Comparison of ENCODE assay signal across 18 cellular contexts in the genomic region with DNA sequence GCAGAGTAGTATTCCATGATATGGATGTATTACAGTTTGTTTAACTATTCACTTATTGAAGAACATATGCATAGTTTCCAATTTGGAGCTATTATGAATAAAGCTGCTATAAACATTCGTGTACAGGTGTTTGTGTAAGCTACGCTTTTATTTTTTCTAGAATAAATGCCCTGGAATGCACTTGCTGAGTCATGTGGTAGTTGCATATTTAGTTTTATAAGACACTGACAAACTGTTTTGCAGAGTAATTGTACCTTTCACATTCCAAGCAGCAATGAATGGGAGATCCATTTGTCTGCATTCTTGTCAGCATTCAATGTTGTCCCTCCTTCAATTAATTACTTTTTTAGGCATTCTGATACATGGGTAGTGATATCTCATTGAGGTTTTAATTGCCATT.
A peak's percentile ranks its signal among the peaks of the same experiment; 100 is the strongest.
DNase-seq lines count a peak whose midpoint lies in the region; ATAC-seq and TF ChIP-seq lines count a peak whose summit lies in the region.
"Had no signal": no experiment of that assay in that cellular context is flagged by ENCODE, and none has a peak within 500 bp of the region (broad histone marks: within the 10 kb centered on the region; RNA-seq: fewer than 3 reads in every experiment).

No MANE protein-coding gene starts in this region.

- H3K27me3 ChIP-seq in mammary epithelial cell (ENCODE audit: insufficient read depth, low read length) = no peaks in the 10 kb centered on the region
- H3K27me3 ChIP-seq in mesenchymal stem cell (ENCODE audit: control insufficient read depth in 1 of 2, insufficient read depth in 1 of 2, low read length in 2 of 2) = no peaks in the 10 kb centered on the region
- H3K27me3 ChIP-seq in effector memory CD4-positive, alpha-beta T cell (replicated peaks; ENCODE audit: control insufficient read depth, insufficient read depth, low read length, poor library complexity, severe bottlenecking) = no peaks in the 10 kb centered on the region
- no peaks in the 10 kb centered on the region for H3K27me3 ChIP-seq in aorta (ENCODE audit: control insufficient read depth in 1 of 2, insufficient read depth in 2 of 2, low read length in 1 of 2)
- H3K27me3 ChIP-seq: BLaER1 treated with 17β-estradiol and CSF1 and Interleukin-3, amounts not matched to agents 10 nM and 100 nM had no signal

- H4K20me1 ChIP-seq in mammary epithelial cell (ENCODE audit: insufficient read depth, low read length) = no peaks in the 10 kb centered on the region
- H4K20me1 ChIP-seq: BLaER1 treated with 17β-estradiol and CSF1 and Interleukin-3, amounts not matched to agents 10 nM and 100 nM had no signal

- H3K18ac ChIP-seq in mesenchymal stem cell (ENCODE audit: low read depth in 1 of 2, low read length in 2 of 2) = no peak overlapping the region

- H2BK15ac ChIP-seq in mesenchymal stem cell (ENCODE audit: low read depth, poor library complexity, severe bottlenecking) = no peak overlapping the region

- TF ChIP-seq CTCF in MCF 10A (IDR thresholded peaks at IDR 0.05; ENCODE audit: unreplicated experiment) (no peak), mammary epithelial cell (conservative IDR thresholded peaks at IDR 0.05 in 1 of 2, IDR thresholded peaks at IDR 0.05 in 1 of 2; ENCODE audit: extremely low read depth in 1 of 2, insufficient read depth in 1 of 2, low read depth in 1 of 2, low read length in 2 of 2) (no peak)

- H2BK12ac ChIP-seq in mesenchymal stem cell (ENCODE audit: low read length in 2 of 2) = no peak overlapping the region

- H3K4me2 ChIP-seq in mammary epithelial cell (ENCODE audit: insufficient read depth, low read depth, low read length) = no peak overlapping the region
- no peak overlapping the region for H3K4me2 ChIP-seq in mesenchymal stem cell (ENCODE audit: low read length, poor library complexity, severe bottlenecking)
- H3K4me2 ChIP-seq: BLaER1 treated with 17β-estradiol and CSF1 and Interleukin-3, amounts not matched to agents 10 nM and 100 nM had no signal

- H3K4me1 Mint-ChIP-seq in MCF 10A (ENCODE audit: insufficient read depth, unreplicated experiment) = peaks cover 19% of the 10 kb centered on the region
- no peaks in the 10 kb centered on the region for H3K4me1 Mint-ChIP-seq in activated CD4-positive, alpha-beta memory T cell treated with anti-CD3 and anti-CD28 coated beads, Interleukin-2, amount 10 ng/mL, durations not matched to agents 7 days and 5 days
- H3K4me1 Mint-ChIP-seq: CD4-positive, CD25-positive, alpha-beta regulatory T cell had no signal

- no peak overlapping the region for H2BK5ac ChIP-seq in mesenchymal stem cell (ENCODE audit: low read depth, low read length, poor library complexity, severe bottlenecking)

- H3K4me1 ChIP-seq in mammary epithelial cell (ENCODE audit: insufficient read depth, low read length) = no peaks in the 10 kb centered on the region
- no peaks in the 10 kb centered on the region for H3K4me1 ChIP-seq in mesenchymal stem cell (ENCODE audit: control insufficient read depth, insufficient read depth, low read depth, low read length)
- no peaks in the 10 kb centered on the region for H3K4me1 ChIP-seq in effector memory CD4-positive, alpha-beta T cell (ENCODE audit: control insufficient read depth, insufficient read depth, low read length, poor library complexity, severe bottlenecking)
- no peaks in the 10 kb centered on the region for H3K4me1 ChIP-seq in aorta (ENCODE audit: control insufficient read depth in 1 of 2, insufficient read depth in 2 of 2, low read length in 2 of 2)
- H3K4me1 ChIP-seq: BLaER1 treated with 17β-estradiol and CSF1 and Interleukin-3, amounts not matched to agents 10 nM and 100 nM had no signal

- H3K36me3 ChIP-seq in mammary epithelial cell (ENCODE audit: insufficient read depth, low read length) (no peaks in the 10 kb centered on the region), mesenchymal stem cell (ENCODE audit: control insufficient read depth in 1 of 2, insufficient read depth in 2 of 2, low read depth in 1 of 2, low read length in 2 of 2) (no peaks in the 10 kb centered on the region), aorta (ENCODE audit: control insufficient read depth in 1 of 2, insufficient read depth in 2 of 2, low read length in 1 of 2) (no peaks in the 10 kb centered on the region)
- H3K36me3 ChIP-seq in effector memory CD4-positive, alpha-beta T cell (ENCODE audit: control insufficient read depth, insufficient read depth, low read length) = no peaks in the 10 kb centered on the region
- H3K36me3 ChIP-seq: BLaER1 treated with 17β-estradiol and CSF1 and Interleukin-3, amounts not matched to agents 10 nM and 100 nM had no signal

- H2BK120ac ChIP-seq in mesenchymal stem cell (ENCODE audit: low read depth, low read length) = no peak overlapping the region

- no peak overlapping the region for H3K14ac ChIP-seq in mesenchymal stem cell (ENCODE audit: low read length in 2 of 2)

- no peak overlapping the region for H2AK5ac ChIP-seq in mesenchymal stem cell (ENCODE audit: low read length, severe bottlenecking)

- H2AFZ ChIP-seq in mammary epithelial cell (ENCODE audit: low read depth, low read length) (no peak overlapping the region), mesenchymal stem cell (ENCODE audit: low read depth, low read length) (no peak overlapping the region)

- no peaks in the 10 kb centered on the region for H3K79me2 ChIP-seq in mammary epithelial cell (ENCODE audit: insufficient read depth, low read length)

- no peaks in the 10 kb centered on the region for H3K79me1 ChIP-seq in mesenchymal stem cell (replicated peaks; ENCODE audit: low read length, poor library complexity, severe bottlenecking)

- H3K4me3 ChIP-seq in mammary epithelial cell (replicated peaks in 1 of 3; ENCODE audit: insufficient read depth in 1 of 3, low read depth in 2 of 3, low read length in 3 of 3) (no peak overlapping the region), mesenchymal stem cell (ENCODE audit: insufficient read depth in 1 of 2, low read depth in 1 of 2, low read length in 2 of 2) (no peak overlapping the region), aorta (ENCODE audit: low read length in 2 of 2) (no peak overlapping the region)
- no peak overlapping the region for H3K4me3 ChIP-seq in effector memory CD4-positive, alpha-beta T cell (ENCODE audit: insufficient read depth, low read depth, low read length, poor library complexity, severe bottlenecking)
- H3K4me3 ChIP-seq: BLaER1 treated with 17β-estradiol and CSF1 and Interleukin-3, amounts not matched to agents 10 nM and 100 nM; K562 had no signal

- DNase-seq in MCF 10A (ENCODE audit: unreplicated experiment) (peak; percentile 45), mammary epithelial cell (no peak), amniotic epithelial cell (ENCODE audit: low read depth) (peak; percentile 50), mesenchymal stem cell (peak; percentile 4), aorta (no peak)
- no peak for DNase-seq in effector memory CD4-positive, alpha-beta T cell
- no peak for DNase-seq in activated CD4-positive, alpha-beta memory T cell treated with anti-CD3 and anti-CD28 coated beads, Interleukin-2, amount 10 ng/mL, durations not matched to agents 7 days and 5 days
- DNase-seq: AML-193; Calu3; CD4-positive, CD25-positive, alpha-beta regulatory T cell; DMS 273 treated with DMSO at 0.1 percent for 48 hours; DMS79; EL; H7 had no signal

- no peaks in the 10 kb centered on the region for H3K36me3 Mint-ChIP-seq in MCF 10A (ENCODE audit: insufficient read depth, unreplicated experiment)
- no peaks in the 10 kb centered on the region for H3K36me3 Mint-ChIP-seq in activated CD4-positive, alpha-beta memory T cell treated with anti-CD3 and anti-CD28 coated beads, Interleukin-2, amount 10 ng/mL, durations not matched to agents 7 days and 5 days (ENCODE audit: low read depth)
- H3K36me3 Mint-ChIP-seq: CD4-positive, CD25-positive, alpha-beta regulatory T cell had no signal

- no peaks in the 10 kb centered on the region for H3K27me3 Mint-ChIP-seq in MCF 10A (ENCODE audit: insufficient read depth, unreplicated experiment)
- no peaks in the 10 kb centered on the region for H3K27me3 Mint-ChIP-seq in activated CD4-positive, alpha-beta memory T cell treated with anti-CD3 and anti-CD28 coated beads, Interleukin-2, amount 10 ng/mL, durations not matched to agents 7 days and 5 days
- H3K27me3 Mint-ChIP-seq: CD4-positive, CD25-positive, alpha-beta regulatory T cell had no signal

- peak overlapping the region; percentile 84 for H3K27ac Mint-ChIP-seq in MCF 10A (ENCODE audit: low read depth, unreplicated experiment)
- no peak overlapping the region for H3K27ac Mint-ChIP-seq in activated CD4-positive, alpha-beta memory T cell treated with anti-CD3 and anti-CD28 coated beads, Interleukin-2, amount 10 ng/mL, durations not matched to agents 7 days and 5 days
- H3K27ac Mint-ChIP-seq: CD4-positive, CD25-positive, alpha-beta regulatory T cell had no signal

- H4K8ac ChIP-seq in mesenchymal stem cell (ENCODE audit: low read length) = no peak overlapping the region

- BruUV-seq in MCF 10A (replicated peaks; lab: Mats Ljungman, UMichigan) (no TSS peak), mammary epithelial cell (replicated peaks; lab: Mats Ljungman, UMichigan) (no TSS peak)

- POLR2A ChIA-PET in MCF 10A (lab: Yijun Ruan, JAX) = no interaction called here
- POLR2A ChIA-PET in activated CD4-positive, alpha-beta memory T cell treated with anti-CD3 and anti-CD28 coated beads, Interleukin-2, amount 10 ng/mL, durations not matched to agents 7 days and 5 days (lab: Charles Lee) = no interaction called here

- no peak overlapping the region for H3K27ac ChIP-seq in mammary epithelial cell (ENCODE audit: insufficient read depth, low read depth, low read length)
- H3K27ac ChIP-seq in mesenchymal stem cell (ENCODE audit: low read length, poor library complexity, severe bottlenecking) = no peak overlapping the region
- no peak overlapping the region for H3K27ac ChIP-seq in effector memory CD4-positive, alpha-beta T cell (ENCODE audit: insufficient read depth, low read length, poor library complexity, severe bottlenecking)
- no peak overlapping the region for H3K27ac ChIP-seq in aorta (ENCODE audit: low read depth in 1 of 2, low read length in 2 of 2)
- H3K27ac ChIP-seq: 22Rv1; BLaER1 treated with 17β-estradiol and CSF1 and Interleukin-3, amounts not matched to agents 10 nM and 100 nM had no signal

- dilution Hi-C loops in mammary epithelial cell (cut with HindIII; ENCODE audit: low sequenced_read_pairs) = no loop called here

- H4K91ac ChIP-seq in mesenchymal stem cell (ENCODE audit: low read length) = no peak overlapping the region

- H3K9ac ChIP-seq in mammary epithelial cell (ENCODE audit: insufficient read depth, low read length) (no peak overlapping the region), mesenchymal stem cell (ENCODE audit: low read length) (no peak overlapping the region)
- H3K9ac ChIP-seq: BLaER1 treated with 17β-estradiol and CSF1 and Interleukin-3, amounts not matched to agents 10 nM and 100 nM had no signal

- H3K9me3 ChIP-seq in mammary epithelial cell (replicated peaks; ENCODE audit: insufficient read depth, low read length) (no peaks in the 10 kb centered on the region), mesenchymal stem cell (ENCODE audit: control insufficient read depth, low read length) (peaks cover 23% of the 10 kb centered on the region), aorta (ENCODE audit: control insufficient read depth, low read length) (no peaks in the 10 kb centered on the region)
- no peaks in the 10 kb centered on the region for H3K9me3 ChIP-seq in effector memory CD4-positive, alpha-beta T cell (ENCODE audit: control insufficient read depth, low read length)
- H3K9me3 ChIP-seq: BLaER1 treated with 17β-estradiol and CSF1 and Interleukin-3, amounts not matched to agents 10 nM and 100 nM had no signal

- no peak overlapping the region for H3K23ac ChIP-seq in mesenchymal stem cell (ENCODE audit: low read length in 2 of 2)

- CTCF ChIA-PET in MCF 10A (lab: Yijun Ruan, JAX) (no interaction called here), mammary epithelial cell (lab: Charles Lee; ENCODE audit: low non-redundant PET) (no interaction called here)
- CTCF ChIA-PET in activated CD4-positive, alpha-beta memory T cell treated with anti-CD3 and anti-CD28 coated beads, Interleukin-2, amount 10 ng/mL, durations not matched to agents 7 days and 5 days (lab: Charles Lee) = no interaction called here

- H3K4ac ChIP-seq in mesenchymal stem cell (ENCODE audit: low read depth in 1 of 2, low read length in 2 of 2) = no peak overlapping the region

- no peaks in the 10 kb centered on the region for H3K9me3 Mint-ChIP-seq in MCF 10A (ENCODE audit: unreplicated experiment)
- no peaks in the 10 kb centered on the region for H3K9me3 Mint-ChIP-seq in activated CD4-positive, alpha-beta memory T cell treated with anti-CD3 and anti-CD28 coated beads, Interleukin-2, amount 10 ng/mL, durations not matched to agents 7 days and 5 days

- no peak overlapping the region for H3K4me3 Mint-ChIP-seq in MCF 10A (ENCODE audit: unreplicated experiment)
- H3K4me3 Mint-ChIP-seq in activated CD4-positive, alpha-beta memory T cell treated with anti-CD3 and anti-CD28 coated beads, Interleukin-2, amount 10 ng/mL, durations not matched to agents 7 days and 5 days = no peak overlapping the region
- H3K4me3 Mint-ChIP-seq: CD4-positive, CD25-positive, alpha-beta regulatory T cell had no signal

- in situ Hi-C loops in mammary epithelial cell (cut with MboI; ENCODE audit: low sequenced_read_pairs in 2 of 2) = no loop called here

- intact Hi-C loops in MCF 10A (cut with micrococcal nuclease) (no loop called here), mammary epithelial cell (cut with micrococcal nuclease) (no loop called here), aorta (cut with DNase I) (no loop called here)

- ATAC-seq in aorta (ENCODE audit: low FRiP score) (no peak), GM18517 (IDR thresholded peaks at IDR 0.05; ENCODE audit: unreplicated experiment) (no peak)
- ATAC-seq: K562 had no signal

- WGBS in mammary epithelial cell (ENCODE audit: low coverage, missing lambda C conversion rate) = 69% methylated on average over 2 of the region's 2 CpGs
- WGBS in mesenchymal stem cell = 58% methylated on average over 2 of the region's 2 CpGs
- 60 to 74% methylated on average over 2 of the region's 2 CpGs for WGBS in aorta, 2 donors

Comparison
In these comparisons a context has a peak if more than half of its experiments do, and no peak if none do; other contexts are left out.
1. DNase-seq: peak in MCF 10A (single experiment), amniotic epithelial cell (single experiment) and mesenchymal stem cell (single experiment); none in mammary epithelial cell (single experiment), effector memory CD4-positive, alpha-beta T cell (0 of 3), aorta (0 of 2) and activated CD4-positive, alpha-beta memory T cell treated with anti-CD3 and anti-CD28 coated beads, Interleukin-2, amount 10 ng/mL, durations not matched to agents 7 days and 5 days (single experiment).